Comparison of ENCODE assay signal across 8 cellular contexts in the genomic region with DNA sequence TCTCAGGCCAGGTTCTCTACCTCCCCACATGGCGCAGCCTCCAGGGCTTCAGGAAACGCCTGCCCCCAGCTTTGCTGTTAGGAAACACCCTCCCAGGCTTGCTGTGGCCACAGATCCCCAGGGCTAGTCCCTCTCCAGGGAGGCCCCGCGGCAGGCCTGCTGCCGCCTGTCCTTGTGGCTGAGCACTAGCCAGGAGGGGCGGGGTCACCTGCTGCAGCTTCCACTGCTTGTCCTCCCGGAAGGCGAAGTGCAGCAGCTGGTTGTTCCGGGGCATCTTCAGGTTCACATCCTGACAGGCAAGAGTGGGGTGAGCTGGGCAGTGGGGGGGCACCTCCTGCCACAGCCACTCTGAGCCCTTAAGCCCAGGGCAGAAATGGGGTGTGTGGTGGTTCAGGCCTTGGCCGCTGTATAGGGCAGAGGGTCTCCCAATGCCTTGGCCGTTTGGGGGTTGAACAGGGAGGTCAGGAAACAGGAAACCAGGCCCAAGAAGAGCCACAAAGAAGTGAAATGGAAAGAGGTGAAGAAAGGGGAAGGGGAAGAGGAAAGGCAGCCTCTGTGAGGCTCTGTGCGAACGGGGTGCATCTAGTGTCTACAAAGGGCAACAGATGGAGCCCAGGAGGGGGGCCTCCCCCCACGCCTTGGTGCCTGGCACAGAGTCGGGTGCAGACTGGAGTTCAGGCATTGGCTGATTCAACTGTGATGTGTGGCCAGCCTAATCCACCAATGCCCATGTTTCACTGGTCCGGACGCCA. TPM values are rescaled to one million over a fixed set of nuclear protein-coding genes. Genes with fewer than 3 reads are reported as not detected.
DNase-seq lines count a peak whose midpoint lies in the region; ATAC-seq and TF ChIP-seq lines count a peak whose summit lies in the region.

No MANE protein-coding gene starts in this region.

- peak; percentile 74 for DNase-seq in CMK (ENCODE audit: low read depth)
- DNase-seq in activated T-helper 2 cell treated with anti-CD3 and anti-CD28 coated beads, Interferon-gamma antibody, Interleukin-2, Interleukin-4, amounts not matched to agents 10 μg/mL and 5 μg/mL and 100 μg/mL, durations not matched to agents 14 hours and 24 hours and 36 hours (ENCODE audit: low spot score): no peak
- DNase-seq in left lung: peak; percentile 63 to 87
- no peak for DNase-seq in EL

- CTCF ChIA-PET in HEK293 (lab: Yijun Ruan, JAX): interaction anchor here (0.8 kb wide), 1 partner anchor 155 kb away, joined by 4 read pairs; no protein-coding TSS in a partner anchor

- H3K4me1 Mint-ChIP-seq in activated T-helper 2 cell treated with anti-CD3 and anti-CD28 coated beads, Interferon-gamma antibody, Interleukin-2, Interleukin-4, amounts not matched to agents 10 μg/mL and 5 μg/mL and 100 μg/mL, durations not matched to agents 14 hours and 24 hours and 36 hours (ENCODE audit: low read depth): peaks cover 5% of the 10 kb centered on the region

- H3K27ac ChIP-seq in HEK293 (ENCODE audit: extremely low read depth, low read depth, low read length): peak overlapping the region; percentile 46; the same call in 1 of the 2 replicates
- H3K27ac ChIP-seq in left lung: peak overlapping the region in 1 of 2 donors; percentile 94

- peaks cover 0 to 45% of the 10 kb centered on the region in 2 experiments; a peak in 2 of 3 replicates for H3K36me3 ChIP-seq in HEK293 (ENCODE audit: control insufficient read depth in 2 of 2, insufficient read depth in 1 of 2, low read length in 2 of 2)
- H3K36me3 ChIP-seq in left lung: peaks cover 0 to 57% of the 10 kb centered on the region in 2 donors

- ATAC-seq in left lung: peak; percentile 9
- ATAC-seq in HG03442 (IDR thresholded peaks at IDR 0.05; ENCODE audit: unreplicated experiment): no peak
- ATAC-seq in HG03432 (IDR thresholded peaks at IDR 0.05; ENCODE audit: unreplicated experiment): no peak
- no peak for ATAC-seq in GM19324 (IDR thresholded peaks at IDR 0.05; ENCODE audit: low FRiP score, unreplicated experiment)

- POLR2A ChIA-PET in HEK293 (lab: Yijun Ruan, JAX): interaction anchor here (0.6 to 3.2 kb wide), 4 partner anchors 12 to 149 kb away, joined by 3 to 19 read pairs (median 6); a partner anchor contains a TSS

- TF ChIP-seq CTCF in HEK293 (tag by site-specific recombination; IDR thresholded peaks at IDR 0.05) (no peak), left lung (IDR thresholded peaks at IDR 0.05) (no peak)

- intact Hi-C loops in activated T-helper 2 cell treated with anti-CD3 and anti-CD28 coated beads, Interferon-gamma antibody, Interleukin-2, Interleukin-4, amounts not matched to agents 10 μg/mL and 5 μg/mL and 100 μg/mL, durations not matched to agents 14 hours and 24 hours and 36 hours (cut with micrococcal nuclease): no loop called here
- intact Hi-C loops in left lung (cut with DNase I): no loop called here

- H3K36me3 Mint-ChIP-seq in activated T-helper 2 cell treated with anti-CD3 and anti-CD28 coated beads, Interferon-gamma antibody, Interleukin-2, Interleukin-4, amounts not matched to agents 10 μg/mL and 5 μg/mL and 100 μg/mL, durations not matched to agents 14 hours and 24 hours and 36 hours (ENCODE audit: low read depth): peaks cover 16% of the 10 kb centered on the region

- H3K27me3 ChIP-seq in left lung: no peaks in the 10 kb centered on the region

- no peak overlapping the region for H3K27ac Mint-ChIP-seq in activated T-helper 2 cell treated with anti-CD3 and anti-CD28 coated beads, Interferon-gamma antibody, Interleukin-2, Interleukin-4, amounts not matched to agents 10 μg/mL and 5 μg/mL and 100 μg/mL, durations not matched to agents 14 hours and 24 hours and 36 hours

- H3K4me3 Mint-ChIP-seq in activated T-helper 2 cell treated with anti-CD3 and anti-CD28 coated beads, Interferon-gamma antibody, Interleukin-2, Interleukin-4, amounts not matched to agents 10 μg/mL and 5 μg/mL and 100 μg/mL, durations not matched to agents 14 hours and 24 hours and 36 hours (ENCODE audit: low read depth): peak overlapping the region; percentile 48

- H3K9me3 ChIP-seq in HEK293 (ENCODE audit: control insufficient read depth, insufficient read depth, low read depth, low read length): no peaks in the 10 kb centered on the region
- no peaks in the 10 kb centered on the region for H3K9me3 ChIP-seq in left lung

- H3K4me3 ChIP-seq in HEK293 (ENCODE audit: low read depth, low read length): no peak overlapping the region
- H3K4me3 ChIP-seq in left lung: peak overlapping the region in 1 of 2 donors; percentile 88

- H3K27me3 Mint-ChIP-seq in activated T-helper 2 cell treated with anti-CD3 and anti-CD28 coated beads, Interferon-gamma antibody, Interleukin-2, Interleukin-4, amounts not matched to agents 10 μg/mL and 5 μg/mL and 100 μg/mL, durations not matched to agents 14 hours and 24 hours and 36 hours (ENCODE audit: low read depth): no peaks in the 10 kb centered on the region

- H3K9me3 Mint-ChIP-seq in activated T-helper 2 cell treated with anti-CD3 and anti-CD28 coated beads, Interferon-gamma antibody, Interleukin-2, Interleukin-4, amounts not matched to agents 10 μg/mL and 5 μg/mL and 100 μg/mL, durations not matched to agents 14 hours and 24 hours and 36 hours: no peaks in the 10 kb centered on the region

- peaks cover 3% of the 10 kb centered on the region; the same call in 1 of the 2 replicates for H3K4me1 ChIP-seq in HEK293 (ENCODE audit: control insufficient read depth, insufficient read depth, low read length)
- H3K4me1 ChIP-seq in left lung: peaks cover 20 to 42% of the 10 kb centered on the region in 2 donors

TF ChIP-seq in HEK293, 187 proteins besides CTCF, POLR2A, EP300 and RAD21 (continues in another document):
- TF ChIP-seq GLIS1 (tag by site-specific recombination; IDR thresholded peaks at IDR 0.05): peak; percentile 75
- TF ChIP-seq ZNF48 (tag by site-specific recombination; IDR thresholded peaks at IDR 0.05): no peak
- no peak for TF ChIP-seq ZNF341 (tag by site-specific recombination; IDR thresholded peaks at IDR 0.05; ENCODE audit: low read depth)
- no peak for TF ChIP-seq ZFHX2 (tag by site-specific recombination; conservative IDR thresholded peaks at IDR 0.05)
- no peak for TF ChIP-seq HOXD13 (CRISPR knock-in tag; IDR thresholded peaks at IDR 0.05; ENCODE audit: borderline replicate concordance)
- TF ChIP-seq KLF9 (tag by site-specific recombination; IDR thresholded peaks at IDR 0.05; ENCODE audit: low read depth): no peak
- no peak for TF ChIP-seq KLF8 (tag by site-specific recombination; IDR thresholded peaks at IDR 0.05)
- 0 out of 2 replicates have a peak, but pooled peaks have one; percentile 3 for TF ChIP-seq ZBTB48 (tag by site-specific recombination; IDR thresholded peaks at IDR 0.05)
- TF ChIP-seq ZNF433 (tag by site-specific recombination; IDR thresholded peaks at IDR 0.05; ENCODE audit: low read depth): no peak
- TF ChIP-seq, protein P1, sequence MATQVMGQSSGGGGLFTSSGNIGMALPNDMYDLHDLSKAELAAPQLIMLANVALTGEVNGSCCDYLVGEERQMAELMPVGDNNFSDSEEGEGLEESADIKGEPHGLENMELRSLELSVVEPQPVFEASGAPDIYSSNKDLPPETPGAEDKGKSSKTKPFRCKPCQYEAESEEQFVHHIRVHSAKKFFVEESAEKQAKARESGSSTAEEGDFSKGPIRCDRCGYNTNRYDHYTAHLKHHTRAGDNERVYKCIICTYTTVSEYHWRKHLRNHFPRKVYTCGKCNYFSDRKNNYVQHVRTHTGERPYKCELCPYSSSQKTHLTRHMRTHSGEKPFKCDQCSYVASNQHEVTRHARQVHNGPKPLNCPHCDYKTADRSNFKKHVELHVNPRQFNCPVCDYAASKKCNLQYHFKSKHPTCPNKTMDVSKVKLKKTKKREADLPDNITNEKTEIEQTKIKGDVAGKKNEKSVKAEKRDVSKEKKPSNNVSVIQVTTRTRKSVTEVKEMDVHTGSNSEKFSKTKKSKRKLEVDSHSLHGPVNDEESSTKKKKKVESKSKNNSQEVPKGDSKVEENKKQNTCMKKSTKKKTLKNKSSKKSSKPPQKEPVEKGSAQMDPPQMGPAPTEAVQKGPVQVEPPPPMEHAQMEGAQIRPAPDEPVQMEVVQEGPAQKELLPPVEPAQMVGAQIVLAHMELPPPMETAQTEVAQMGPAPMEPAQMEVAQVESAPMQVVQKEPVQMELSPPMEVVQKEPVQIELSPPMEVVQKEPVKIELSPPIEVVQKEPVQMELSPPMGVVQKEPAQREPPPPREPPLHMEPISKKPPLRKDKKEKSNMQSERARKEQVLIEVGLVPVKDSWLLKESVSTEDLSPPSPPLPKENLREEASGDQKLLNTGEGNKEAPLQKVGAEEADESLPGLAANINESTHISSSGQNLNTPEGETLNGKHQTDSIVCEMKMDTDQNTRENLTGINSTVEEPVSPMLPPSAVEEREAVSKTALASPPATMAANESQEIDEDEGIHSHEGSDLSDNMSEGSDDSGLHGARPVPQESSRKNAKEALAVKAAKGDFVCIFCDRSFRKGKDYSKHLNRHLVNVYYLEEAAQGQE (tag by site-specific recombination; IDR thresholded peaks at IDR 0.05): no peak
- TF ChIP-seq ZNF223 (tag by site-specific recombination; IDR thresholded peaks at IDR 0.05): no peak
- no peak for TF ChIP-seq ZNF670 (tag by site-specific recombination; IDR thresholded peaks at IDR 0.05; ENCODE audit: low read depth)
- no peak for TF ChIP-seq PRDM1 (tag by site-specific recombination; IDR thresholded peaks at IDR 0.05)
- TF ChIP-seq KLF1 (tag by site-specific recombination; IDR thresholded peaks at IDR 0.05): peak; percentile 8; the same call in 1 of the 2 replicates
- no peak for TF ChIP-seq YY2 (tag by site-specific recombination; IDR thresholded peaks at IDR 0.05)

RNA-seq across cellular contexts. Expression of a gene that starts 2.0 kb away (rescaled TPM):
- total RNA-seq in activated T-helper 2 cell treated with anti-CD3 and anti-CD28 coated beads, Interferon-gamma antibody, Interleukin-2, Interleukin-4, amounts not matched to agents 10 μg/mL and 5 μg/mL and 100 μg/mL, durations not matched to agents 14 hours and 24 hours and 36 hours: 5.1 and 5.5 TPM in 2 replicates
- 10 to 100 TPM; 19.3 to 27.3 TPM for total RNA-seq in left lung

RNA-seq across cellular contexts. Expression of a gene that starts 5.3 kb away (rescaled TPM):
- total RNA-seq in activated T-helper 2 cell treated with anti-CD3 and anti-CD28 coated beads, Interferon-gamma antibody, Interleukin-2, Interleukin-4, amounts not matched to agents 10 μg/mL and 5 μg/mL and 100 μg/mL, durations not matched to agents 14 hours and 24 hours and 36 hours: not detected in 2 replicates
- total RNA-seq in left lung: 10 to 100 TPM; 28.6 to 40.5 TPM

RNA-seq across cellular contexts. Expression of a gene that starts 12.3 kb away (rescaled TPM):
- total RNA-seq in activated T-helper 2 cell treated with anti-CD3 and anti-CD28 coated beads, Interferon-gamma antibody, Interleukin-2, Interleukin-4, amounts not matched to agents 10 μg/mL and 5 μg/mL and 100 μg/mL, durations not matched to agents 14 hours and 24 hours and 36 hours: not detected in 2 replicates
- total RNA-seq in left lung: not detected

RNA-seq across cellular contexts. Expression of a gene that starts 33.5 kb away (rescaled TPM):
- 16.6 and 18.1 TPM in 2 replicates for total RNA-seq in activated T-helper 2 cell treated with anti-CD3 and anti-CD28 coated beads, Interferon-gamma antibody, Interleukin-2, Interleukin-4, amounts not matched to agents 10 μg/mL and 5 μg/mL and 100 μg/mL, durations not matched to agents 14 hours and 24 hours and 36 hours
- 10 to 100 TPM; 12.5 to 13.6 TPM for total RNA-seq in left lung

RNA-seq across cellular contexts. Expression of a gene that starts 46.6 kb away (rescaled TPM):
- total RNA-seq in activated T-helper 2 cell treated with anti-CD3 and anti-CD28 coated beads, Interferon-gamma antibody, Interleukin-2, Interleukin-4, amounts not matched to agents 10 μg/mL and 5 μg/mL and 100 μg/mL, durations not matched to agents 14 hours and 24 hours and 36 hours: 104 and 112 TPM in 2 replicates
- 10 to 100 TPM; 88.9 to 95.5 TPM for total RNA-seq in left lung

Comparison
In these comparisons a context has a peak if more than half of its experiments do, and no peak if none do; other contexts are left out.
1. DNase-seq: peak in CMK (single experiment) and left lung (2 of 2); none in activated T-helper 2 cell treated with anti-CD3 and anti-CD28 coated beads, Interferon-gamma antibody, Interleukin-2, Interleukin-4, amounts not matched to agents 10 μg/mL and 5 μg/mL and 100 μg/mL, durations not matched to agents 14 hours and 24 hours and 36 hours (single experiment) and EL (single experiment).
2. RNA of a gene that starts 5.3 kb away (total RNA-seq): 28.6 to 40.5 TPM in left lung; not detected in activated T-helper 2 cell treated with anti-CD3 and anti-CD28 coated beads, Interferon-gamma antibody, Interleukin-2, Interleukin-4, amounts not matched to agents 10 μg/mL and 5 μg/mL and 100 μg/mL, durations not matched to agents 14 hours and 24 hours and 36 hours; every median in the first group is over 10 times any median in the second.